ENCODE assay signal across 16 cellular contexts in genomic region chr1:205272541-205272940, GRCh38.
"Had no signal": no experiment of that assay in that cellular context is flagged by ENCODE, and none has a peak within 500 bp of the region (broad histone marks: within the 10 kb centered on the region; RNA-seq: fewer than 3 reads in every experiment).

No MANE protein-coding gene starts in this region.

- H3K36me3 ChIP-seq: cardiac muscle cell, upper lobe of right lung had no signal

- H3K4me3 ChIP-seq: cardiac muscle cell, gastroesophageal sphincter, hepatocyte, testis, upper lobe of right lung had no signal

- H3K27ac ChIP-seq: cardiac muscle cell, gastroesophageal sphincter, hepatocyte, testis, upper lobe of right lung had no signal

- DNase-seq: activated CD4-positive, alpha-beta T cell treated with anti-CD3 and anti-CD28 coated beads, Interleukin-2, amount 50 U/mL, for 4 hours; activated CD4-positive, CD25-positive, alpha-beta regulatory T cell treated with anti-CD3 and anti-CD28 coated beads, Interleukin-2, amount 50 U/mL, for 72 hours; activated naive CD4-positive, alpha-beta T cell treated with anti-CD3 and anti-CD28 coated beads, Interleukin-2, amount 10 ng/mL, durations not matched to agents 7 days and 5 days; mesenchymal stem cell; naive thymus-derived CD8-positive, alpha-beta T cell; posterior cingulate gyrus; retina; stimulated activated CD4-positive, alpha-beta T cell treated with anti-CD3 and anti-CD28 coated beads, Interleukin-2, amount 100 ng/mL, for 48 hours; T-helper 9 cell; testis; upper lobe of right lung had no signal

- H3K27me3 ChIP-seq: cardiac muscle cell, gastroesophageal sphincter, hepatocyte, testis, upper lobe of right lung had no signal

- H3K4me2 ChIP-seq: hepatocyte had no signal

- ATAC-seq: gastroesophageal sphincter, upper lobe of right lung had no signal

- H2AFZ ChIP-seq: hepatocyte had no signal

- H3K79me2 ChIP-seq: hepatocyte had no signal

- H3K9me3 ChIP-seq: gastroesophageal sphincter, testis, upper lobe of right lung had no signal

- FAIRE-seq: endometrium, keratinocyte had no signal
